ENCODE assay signal across 30 cellular contexts in the genomic region with DNA sequence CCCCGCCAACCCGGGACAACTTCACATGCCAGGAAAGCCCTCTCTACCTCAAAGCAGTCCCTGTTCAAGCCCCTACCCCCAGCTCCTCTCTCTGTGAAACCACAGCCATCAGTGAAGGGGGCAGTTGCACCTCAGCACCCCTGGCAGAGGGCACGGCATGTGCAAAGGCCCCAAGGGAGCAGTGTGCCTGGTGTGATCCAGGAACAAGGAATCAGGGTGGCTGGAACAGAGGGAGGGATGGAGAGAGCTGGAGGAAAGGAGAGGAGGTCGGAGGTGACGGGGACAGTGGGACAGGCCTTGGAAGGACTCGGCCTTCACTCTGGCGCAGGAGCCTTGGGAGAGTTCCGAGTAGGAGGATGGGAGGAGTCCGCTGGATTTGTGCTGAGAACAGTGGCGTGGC.
"Had no signal": no experiment of that assay in that cellular context is flagged by ENCODE, and none has a peak within 500 bp of the region (broad histone marks: within the 10 kb centered on the region; RNA-seq: fewer than 3 reads in every experiment).

No MANE protein-coding gene starts in this region.

- H3K36me3 ChIP-seq: left lung, lower lobe of right lung, pancreas, prostate gland, transverse colon, upper lobe of left lung, vagina had no signal

- H3K4me3 ChIP-seq: left lung, lower lobe of right lung, pancreas, prostate gland, skin epidermis, transverse colon, upper lobe of left lung, vagina had no signal

- H3K27ac ChIP-seq: left lung, lower lobe of right lung, pancreas, prostate gland, skin epidermis, transverse colon, upper lobe of left lung, vagina had no signal

- DNase-seq: immature natural killer cell; kidney; left colon; lower lobe of right lung; mammary epithelial cell; mesendoderm; naive B cell; natural killer cell; nephron progenitor cell; nucleus accumbens; posterior cingulate gyrus; retina; stimulated activated CD4-positive, alpha-beta T cell treated with anti-CD3 and anti-CD28 coated beads, Interleukin-12 subunit alpha, Interleukin-12 subunit beta, amount 100 ng/mL, for 4 hours; stimulated activated CD4-positive, alpha-beta T cell treated with anti-CD3 and anti-CD28 coated beads, Interleukin-15, amount 100 ng/mL, for 24 hours; stimulated activated CD4-positive, alpha-beta T cell treated with anti-CD3 and anti-CD28 coated beads, Interleukin-2, amount 100 ng/mL, for 24 hours; stimulated activated CD4-positive, alpha-beta T cell treated with anti-CD3 and anti-CD28 coated beads, Interleukin-4, amount 100 ng/mL, for 24 hours; stimulated activated naive CD4-positive, alpha-beta T cell treated with Interleukin-2 at 50 U/mL for 16 hours; stimulated activated naive CD8-positive, alpha-beta T cell treated with anti-CD3 and anti-CD28 coated beads, Interleukin-15, amount 100 ng/mL, for 72 hours; substantia nigra; transverse colon; upper lobe of left lung had no signal

- H3K36me3 Mint-ChIP-seq: immature natural killer cell; mesothelial cell of epicardium; naive B cell; natural killer cell; stimulated activated effector memory CD8-positive, alpha-beta T cell treated with anti-CD3 and anti-CD28 coated beads, Interleukin-12 subunit alpha, Interleukin-12 subunit beta, amount 100 ng/mL, for 72 hours had no signal

- H3K4me1 ChIP-seq: left lung, lower lobe of right lung, pancreas, prostate gland, transverse colon, upper lobe of left lung, vagina had no signal

- H3K27ac Mint-ChIP-seq: immature natural killer cell; mesothelial cell of epicardium; natural killer cell; nephron progenitor cell; stimulated activated effector memory CD8-positive, alpha-beta T cell treated with anti-CD3 and anti-CD28 coated beads, Interleukin-12 subunit alpha, Interleukin-12 subunit beta, amount 100 ng/mL, for 72 hours; stimulated activated naive CD8-positive, alpha-beta T cell treated with anti-CD3 and anti-CD28 coated beads, Interleukin-15, amount 100 ng/mL, for 72 hours had no signal

- H3K27me3 Mint-ChIP-seq: stimulated activated naive CD8-positive, alpha-beta T cell treated with anti-CD3 and anti-CD28 coated beads, Interleukin-15, amount 100 ng/mL, for 72 hours had no signal

- H3K27me3 ChIP-seq: pancreas, transverse colon, upper lobe of left lung, vagina had no signal

- H3K4me1 Mint-ChIP-seq: immature natural killer cell; mesothelial cell of epicardium; natural killer cell; stimulated activated effector memory CD8-positive, alpha-beta T cell treated with anti-CD3 and anti-CD28 coated beads, Interleukin-12 subunit alpha, Interleukin-12 subunit beta, amount 100 ng/mL, for 72 hours; stimulated activated naive CD8-positive, alpha-beta T cell treated with anti-CD3 and anti-CD28 coated beads, Interleukin-15, amount 100 ng/mL, for 72 hours had no signal

- H3K9me3 Mint-ChIP-seq: mesothelial cell of epicardium; naive B cell; natural killer cell; nephron progenitor cell; stimulated activated effector memory CD8-positive, alpha-beta T cell treated with anti-CD3 and anti-CD28 coated beads, Interleukin-12 subunit alpha, Interleukin-12 subunit beta, amount 100 ng/mL, for 72 hours; stimulated activated naive CD8-positive, alpha-beta T cell treated with anti-CD3 and anti-CD28 coated beads, Interleukin-15, amount 100 ng/mL, for 72 hours had no signal

- ATAC-seq: left colon; left lung; lower lobe of right lung; natural killer cell; pancreas; right cardiac atrium; sciatic nerve; stimulated activated effector memory CD8-positive, alpha-beta T cell treated with anti-CD3 and anti-CD28 coated beads, Interleukin-12 subunit alpha, Interleukin-12 subunit beta, amount 100 ng/mL, for 72 hours; stimulated activated naive CD8-positive, alpha-beta T cell treated with anti-CD3 and anti-CD28 coated beads, Interleukin-15, amount 100 ng/mL, for 72 hours had no signal

- H3K4me3 Mint-ChIP-seq: immature natural killer cell; mesothelial cell of epicardium; naive B cell; natural killer cell; nephron progenitor cell; stimulated activated effector memory CD8-positive, alpha-beta T cell treated with anti-CD3 and anti-CD28 coated beads, Interleukin-12 subunit alpha, Interleukin-12 subunit beta, amount 100 ng/mL, for 72 hours; stimulated activated naive CD8-positive, alpha-beta T cell treated with anti-CD3 and anti-CD28 coated beads, Interleukin-15, amount 100 ng/mL, for 72 hours had no signal

- H3K9me3 ChIP-seq: left lung, lower lobe of right lung, pancreas, prostate gland, transverse colon, upper lobe of left lung, vagina had no signal
